ENCODE assay signal across 1 cellular context in genomic region chr18:11808001-11808855, GRCh38.
TF ChIP-seq lines count a peak whose summit lies in the region.

No MANE protein-coding gene starts in this region.

TF ChIP-seq in GM23338, 12 proteins besides CTCF, POLR2A, EP300 and RAD21 (continued from another document):
- TF ChIP-seq REST (IDR thresholded peaks at IDR 0.05; ENCODE audit: unreplicated experiment) (no peak), NANOG (IDR thresholded peaks at IDR 0.05; ENCODE audit: borderline replicate concordance) (no peak), JUNB (IDR thresholded peaks at IDR 0.05; ENCODE audit: unreplicated experiment) (no peak)
